Comparison of ENCODE assay signal across 8 cellular contexts in genomic region chr20:43514062-43514971, GRCh38. TPM values are rescaled to one million over a fixed set of nuclear protein-coding genes. Genes with fewer than 3 reads are reported as not detected.
A peak's percentile ranks its signal among the peaks of the same experiment; 100 is the strongest.
DNase-seq lines count a peak whose midpoint lies in the region; ATAC-seq lines count a peak whose summit lies in the region.

No MANE protein-coding gene starts in this region.

- H3K36me3 ChIP-seq in KOPT-K1 (ENCODE audit: insufficient read depth, low read length) (no peaks in the 10 kb centered on the region), neuron (ENCODE audit: insufficient read depth, low read length) (no peaks in the 10 kb centered on the region), stomach smooth muscle (ENCODE audit: control insufficient read depth in 2 of 2, insufficient read depth in 2 of 2, low read length in 2 of 2) (no peaks in the 10 kb centered on the region)

- H2AFZ ChIP-seq in neuron (ENCODE audit: low read depth, low read length), result no peak overlapping the region

- peak; percentile 76 for ATAC-seq in GM21737 (IDR thresholded peaks at IDR 0.05; ENCODE audit: unreplicated experiment)

- H3K27me3 ChIP-seq in neuron (ENCODE audit: insufficient read depth, low read length) (no peaks in the 10 kb centered on the region), stomach smooth muscle (ENCODE audit: control insufficient read depth in 1 of 2, insufficient read depth in 2 of 2, low read length in 2 of 2) (no peaks in the 10 kb centered on the region)

- H3K4me3 ChIP-seq in neuron (ENCODE audit: low read length) (peak overlapping the region; percentile 80), stomach smooth muscle (ENCODE audit: low read length in 2 of 2) (peak overlapping the region; percentile 47 to 78)

- DNase-seq in Daoy (ENCODE audit: low read depth) (peak; percentile 13), SHP77 (lab: John Stamatoyannopoulos, UW) (peak; percentile 96 to 97), foreskin melanocyte (peak; percentile 94)
- DNase-seq in activated gamma-delta T cell treated with anti-CD3 and anti-CD28 coated beads, Interleukin-2, amount 50 U/mL, for 16 hours (ENCODE audit: low read depth), result peak; percentile 83

- H3K27ac ChIP-seq in KOPT-K1 (ENCODE audit: low read depth, low read length, poor library complexity, severe bottlenecking) (peak overlapping the region; percentile 57), stomach smooth muscle (ENCODE audit: low read length) (peak overlapping the region; percentile 49)

- H3K9me3 ChIP-seq in KOPT-K1 (ENCODE audit: insufficient read depth, low read length, poor library complexity, severe bottlenecking) (no peaks in the 10 kb centered on the region), neuron (ENCODE audit: low read length) (no peaks in the 10 kb centered on the region), stomach smooth muscle (ENCODE audit: control insufficient read depth in 2 of 2, low read length in 2 of 2) (no peaks in the 10 kb centered on the region)

- H3K9ac ChIP-seq in stomach smooth muscle (ENCODE audit: low read length in 2 of 2), result peak overlapping the region; percentile 55 to 58

- H3K4me1 ChIP-seq in neuron (ENCODE audit: insufficient read depth, low read length) (peaks cover 14% of the 10 kb centered on the region), stomach smooth muscle (ENCODE audit: control insufficient read depth, insufficient read depth, low read length) (peaks cover 19% of the 10 kb centered on the region)

RNA-seq across cellular contexts. Expression of gene L3MBTL1, which starts 6.8 kb away (rescaled TPM):
- 4.8 and 8.3 TPM in 2 replicates for total RNA-seq in Daoy (2014; rRNA removed; shearing (Covaris generic))

RNA-seq across cellular contexts. Expression of gene SGK2, which starts 44.5 kb away (rescaled TPM):
- 0.06 TPM in 1 of 2 replicates, not detected in the other for total RNA-seq in Daoy (2014; rRNA removed; shearing (Covaris generic))

RNA-seq across cellular contexts. Expression of gene SRSF6, which starts 56.6 kb away (rescaled TPM):
- 38.9 and 39.2 TPM in 2 replicates for total RNA-seq in Daoy (2014; rRNA removed; shearing (Covaris generic))

Comparison
In these comparisons a context has a peak if more than half of its experiments do, and no peak if none do; other contexts are left out.
1. Peak in every context shown above with its lines: DNase-seq, ATAC-seq, H3K4me3 ChIP-seq and H3K27ac ChIP-seq.
2. DNase-seq: peak in every context shown above with its lines; median percentile 96 in SHP77; 94 in foreskin melanocyte; 83 in activated gamma-delta T cell treated with anti-CD3 and anti-CD28 coated beads, Interleukin-2, amount 50 U/mL, for 16 hours; 13 in Daoy.